In genomic region chr1:44406761-44407429, GRCh38 we compare ENCODE assay signal across 7 cellular contexts. TPM values are rescaled to one million over a fixed set of nuclear protein-coding genes. Genes with fewer than 3 reads are reported as not detected.
DNase-seq lines count a peak whose midpoint lies in the region; ATAC-seq and FAIRE-seq lines count a peak whose summit lies in the region.

No MANE protein-coding gene starts in this region.

- H3K4me3 ChIP-seq in HUES64 (ENCODE audit: low read length) (peak overlapping the region; percentile 74), iPS-20b (ENCODE audit: low read length) (peak overlapping the region; percentile 74; the same call in 1 of the 2 replicates)

- H3K27me3 Mint-ChIP-seq in stimulated activated memory B cell treated with anti-CD40 and anti-IgM and Interleukin-4, amounts not matched to agents 10 μg/mL and 1 μg/mL and 100 μg/mL, for 72 hours, result peaks cover 15% of the 10 kb centered on the region

- no peak for FAIRE-seq in frontal cortex (lab: Jason Lieb, UNC)

- H3K9me3 ChIP-seq in HUES64 (ENCODE audit: insufficient read depth, low read depth, low read length), result no peaks in the 10 kb centered on the region
- H3K9me3 ChIP-seq in iPS-20b (ENCODE audit: insufficient read depth, low read depth, low read length), result no peaks in the 10 kb centered on the region

- DNase-seq in activated CD8-positive, alpha-beta memory T cell treated with anti-CD3 and anti-CD28 coated beads, Interleukin-2, amount 50 U/mL, for 48 hours, result peak; percentile 62
- DNase-seq in frontal cortex (ENCODE audit: low spot score in 2 of 2), result no peak
- no peak for DNase-seq in AML-193 (lab: John Stamatoyannopoulos, UW)

- under 1% methylated on average over 50 of the region's 50 CpGs for WGBS in HUES64

- H3K4me3 Mint-ChIP-seq in stimulated activated memory B cell treated with anti-CD40 and anti-IgM and Interleukin-4, amounts not matched to agents 10 μg/mL and 1 μg/mL and 100 μg/mL, for 72 hours, result peak overlapping the region; percentile 86

- H3K27ac ChIP-seq in HUES64 (ENCODE audit: low read depth, low read length), result no peak overlapping the region
- no peak overlapping the region for H3K27ac ChIP-seq in iPS-20b (ENCODE audit: low read length)

- H3K9me3 Mint-ChIP-seq in stimulated activated memory B cell treated with anti-CD40 and anti-IgM and Interleukin-4, amounts not matched to agents 10 μg/mL and 1 μg/mL and 100 μg/mL, for 72 hours, result no peaks in the 10 kb centered on the region

- ATAC-seq in stimulated activated memory B cell treated with anti-CD40 and anti-IgM and Interleukin-4, amounts not matched to agents 10 μg/mL and 1 μg/mL and 100 μg/mL, for 72 hours, result peak; percentile 49
- no peak for ATAC-seq in GM18502 (IDR thresholded peaks at IDR 0.05; ENCODE audit: poor library complexity, unreplicated experiment)

- H3K36me3 Mint-ChIP-seq in stimulated activated memory B cell treated with anti-CD40 and anti-IgM and Interleukin-4, amounts not matched to agents 10 μg/mL and 1 μg/mL and 100 μg/mL, for 72 hours, result no peaks in the 10 kb centered on the region

- peaks cover 44% of the 10 kb centered on the region for H3K4me1 Mint-ChIP-seq in stimulated activated memory B cell treated with anti-CD40 and anti-IgM and Interleukin-4, amounts not matched to agents 10 μg/mL and 1 μg/mL and 100 μg/mL, for 72 hours

- H3K27me3 ChIP-seq in HUES64 (ENCODE audit: insufficient read depth, low read length) (peaks cover 70% of the 10 kb centered on the region), iPS-20b (ENCODE audit: insufficient read depth, low read length) (peaks cover 74% of the 10 kb centered on the region)

- peaks cover under 1% of the 10 kb centered on the region; the same call in 1 of the 2 replicates for H3K36me3 ChIP-seq in HUES64 (ENCODE audit: insufficient read depth, low read length)
- H3K36me3 ChIP-seq in iPS-20b (ENCODE audit: insufficient read depth, low read depth, low read length), result no peaks in the 10 kb centered on the region; the same call in 1 of the 2 replicates

- peak overlapping the region; percentile 40 for H3K27ac Mint-ChIP-seq in stimulated activated memory B cell treated with anti-CD40 and anti-IgM and Interleukin-4, amounts not matched to agents 10 μg/mL and 1 μg/mL and 100 μg/mL, for 72 hours

- H3K4me1 ChIP-seq in HUES64 (ENCODE audit: insufficient read depth, low read length) (peaks cover 25% of the 10 kb centered on the region), iPS-20b (ENCODE audit: insufficient read depth, low read length) (peaks cover 11% of the 10 kb centered on the region; the same call in 1 of the 2 replicates)

- H3K9ac ChIP-seq in HUES64 (ENCODE audit: low read depth, low read length) (peak overlapping the region; percentile 40; the same call in 1 of the 2 replicates), iPS-20b (ENCODE audit: low read depth, low read length) (peak overlapping the region; percentile 46; the same call in 1 of the 2 replicates)

RNA-seq across cellular contexts. Expression of gene RNF220, which starts 1.8 kb away (rescaled TPM):
- polyA plus RNA-seq in HUES64 (2013, experiment 1 of 2), result 71.6 TPM
- 85.0 TPM for polyA plus RNA-seq in HUES64 (2013, experiment 2 of 2)
- 48.1 TPM for total RNA-seq in frontal cortex

RNA-seq across cellular contexts. Expression of gene ERI3, which starts 51.8 kb away (rescaled TPM):
- 58.4 TPM for polyA plus RNA-seq in HUES64 (2013, experiment 1 of 2)
- 65.5 TPM for polyA plus RNA-seq in HUES64 (2013, experiment 2 of 2)
- total RNA-seq in frontal cortex, result 79.5 TPM
